18 cellular contexts compared by ENCODE assay signal in genomic region chr17:63173903-63174302, GRCh38.
"Had no signal": no experiment of that assay in that cellular context is flagged by ENCODE, and none has a peak within 500 bp of the region (broad histone marks: within the 10 kb centered on the region; RNA-seq: fewer than 3 reads in every experiment).

No MANE protein-coding gene starts in this region.

- FAIRE-seq: frontal cortex had no signal

- H3K9me3 ChIP-seq: body of pancreas, esophagus squamous epithelium, tibial nerve had no signal

- H3K27me3 ChIP-seq: body of pancreas, esophagus squamous epithelium, heart right ventricle, tibial nerve had no signal

- H3K4me3 Mint-ChIP-seq: activated naive CD4-positive, alpha-beta T cell treated with anti-CD3 and anti-CD28 coated beads, Interleukin-2, amount 10 ng/mL, durations not matched to agents 7 days and 5 days; dendritic cell treated with granulocyte-macrophage colony-stimulating factor and Interleukin-4, amounts not matched to agents 40 ng/mL and 50 ng/mL, for 4 days; memory B cell; nephron; stimulated activated naive B cell treated with anti-CD40 and anti-IgM and Interleukin-4, amounts not matched to agents 10 μg/mL and 1 μg/mL and 100 μg/mL, for 72 hours; T-helper 17 cell had no signal

- H3K27ac ChIP-seq: esophagus squamous epithelium, heart right ventricle, psoas muscle, tibial nerve had no signal

- H3K36me3 ChIP-seq: esophagus squamous epithelium, heart right ventricle, tibial nerve had no signal

- H3K36me3 Mint-ChIP-seq: activated naive CD4-positive, alpha-beta T cell treated with anti-CD3 and anti-CD28 coated beads, Interleukin-2, amount 10 ng/mL, durations not matched to agents 7 days and 5 days; memory B cell; stimulated activated naive B cell treated with anti-CD40 and anti-IgM and Interleukin-4, amounts not matched to agents 10 μg/mL and 1 μg/mL and 100 μg/mL, for 72 hours had no signal

- H3K4me1 Mint-ChIP-seq: activated naive CD4-positive, alpha-beta T cell treated with anti-CD3 and anti-CD28 coated beads, Interleukin-2, amount 10 ng/mL, durations not matched to agents 7 days and 5 days; memory B cell; stimulated activated naive B cell treated with anti-CD40 and anti-IgM and Interleukin-4, amounts not matched to agents 10 μg/mL and 1 μg/mL and 100 μg/mL, for 72 hours; T-helper 17 cell had no signal

- H3K27me3 Mint-ChIP-seq: activated naive CD4-positive, alpha-beta T cell treated with anti-CD3 and anti-CD28 coated beads, Interleukin-2, amount 10 ng/mL, durations not matched to agents 7 days and 5 days; dendritic cell treated with granulocyte-macrophage colony-stimulating factor and Interleukin-4, amounts not matched to agents 40 ng/mL and 50 ng/mL, for 4 days; memory B cell; stimulated activated naive B cell treated with anti-CD40 and anti-IgM and Interleukin-4, amounts not matched to agents 10 μg/mL and 1 μg/mL and 100 μg/mL, for 72 hours; T-helper 17 cell had no signal

- H3K4me3 ChIP-seq: body of pancreas, esophagus squamous epithelium, heart right ventricle, psoas muscle, tibial nerve had no signal

- H3K27ac Mint-ChIP-seq: activated naive CD4-positive, alpha-beta T cell treated with anti-CD3 and anti-CD28 coated beads, Interleukin-2, amount 10 ng/mL, durations not matched to agents 7 days and 5 days; activated T-helper 2 cell treated with anti-CD3 and anti-CD28 coated beads, Interferon-gamma antibody, Interleukin-2, Interleukin-4, amounts not matched to agents 10 μg/mL and 5 μg/mL and 100 μg/mL, durations not matched to agents 14 hours and 24 hours and 36 hours; dendritic cell treated with granulocyte-macrophage colony-stimulating factor and Interleukin-4, amounts not matched to agents 40 ng/mL and 50 ng/mL, for 4 days; memory B cell; stimulated activated naive B cell treated with anti-CD40 and anti-IgM and Interleukin-4, amounts not matched to agents 10 μg/mL and 1 μg/mL and 100 μg/mL, for 72 hours; T-helper 17 cell had no signal

- DNase-seq: activated CD4-positive, alpha-beta T cell treated with anti-CD3 and anti-CD28 coated beads, Interleukin-2, amount 50 U/mL, for 1 hour; activated CD4-positive, CD25-positive, alpha-beta regulatory T cell; activated naive CD4-positive, alpha-beta T cell treated with anti-CD3 and anti-CD28 coated beads, Interleukin-2, amount 10 ng/mL, durations not matched to agents 7 days and 5 days; activated T-cell treated with anti-CD3 and anti-CD28 coated beads for 4 hours; esophagus squamous epithelium; heart right ventricle; islet precursor cell; psoas muscle; stimulated activated CD4-positive, alpha-beta T cell treated with anti-CD3 and anti-CD28 coated beads, Interleukin-2, amount 100 ng/mL, for 24 hours; stimulated activated naive B cell treated with anti-CD40 and anti-IgM and Interleukin-4, amounts not matched to agents 10 μg/mL and 1 μg/mL and 100 μg/mL, for 72 hours; T-helper 17 cell had no signal

- H3K4me1 ChIP-seq: psoas muscle had no signal

- H3K9me3 Mint-ChIP-seq: activated naive CD4-positive, alpha-beta T cell treated with anti-CD3 and anti-CD28 coated beads, Interleukin-2, amount 10 ng/mL, durations not matched to agents 7 days and 5 days; activated T-helper 2 cell treated with anti-CD3 and anti-CD28 coated beads, Interferon-gamma antibody, Interleukin-2, Interleukin-4, amounts not matched to agents 10 μg/mL and 5 μg/mL and 100 μg/mL, durations not matched to agents 14 hours and 24 hours and 36 hours; memory B cell; nephron; stimulated activated naive B cell treated with anti-CD40 and anti-IgM and Interleukin-4, amounts not matched to agents 10 μg/mL and 1 μg/mL and 100 μg/mL, for 72 hours had no signal
